Comparison of ENCODE assay signal across 11 cellular contexts in genomic region chr4:139596680-139597279, GRCh38.
"Had no signal": no experiment of that assay in that cellular context is flagged by ENCODE, and none has a peak within 500 bp of the region (broad histone marks: within the 10 kb centered on the region; RNA-seq: fewer than 3 reads in every experiment).

No MANE protein-coding gene starts in this region.

- H3K4me3 ChIP-seq: esophagus muscularis mucosa, heart right ventricle, ovary, transverse colon had no signal

- H3K36me3 ChIP-seq: brain microvascular endothelial cell, esophagus muscularis mucosa, heart right ventricle, ovary, transverse colon had no signal

- ATAC-seq: T-helper 17 cell had no signal

- H3K27ac ChIP-seq: brain microvascular endothelial cell, foreskin keratinocyte, ovary had no signal

- DNase-seq: activated CD4-positive, alpha-beta T cell treated with anti-CD3 and anti-CD28 coated beads, Interleukin-2, amount 50 U/mL, for 1 hour; activated CD4-positive, CD25-positive, alpha-beta regulatory T cell; activated naive CD4-positive, alpha-beta T cell treated with anti-CD3 and anti-CD28 coated beads, Interleukin-2, amount 50 U/mL, for 16 hours; amniotic stem cell; heart right ventricle; ovary; T-helper 17 cell; transverse colon had no signal

- H3K4me1 ChIP-seq: esophagus muscularis mucosa, foreskin keratinocyte, transverse colon had no signal

- H3K9me3 ChIP-seq: esophagus muscularis mucosa, heart right ventricle, ovary, transverse colon had no signal

- H3K27me3 ChIP-seq: brain microvascular endothelial cell, esophagus muscularis mucosa, foreskin keratinocyte, ovary had no signal
